ENCODE assay signal across 10 cellular contexts in the genomic region with DNA sequence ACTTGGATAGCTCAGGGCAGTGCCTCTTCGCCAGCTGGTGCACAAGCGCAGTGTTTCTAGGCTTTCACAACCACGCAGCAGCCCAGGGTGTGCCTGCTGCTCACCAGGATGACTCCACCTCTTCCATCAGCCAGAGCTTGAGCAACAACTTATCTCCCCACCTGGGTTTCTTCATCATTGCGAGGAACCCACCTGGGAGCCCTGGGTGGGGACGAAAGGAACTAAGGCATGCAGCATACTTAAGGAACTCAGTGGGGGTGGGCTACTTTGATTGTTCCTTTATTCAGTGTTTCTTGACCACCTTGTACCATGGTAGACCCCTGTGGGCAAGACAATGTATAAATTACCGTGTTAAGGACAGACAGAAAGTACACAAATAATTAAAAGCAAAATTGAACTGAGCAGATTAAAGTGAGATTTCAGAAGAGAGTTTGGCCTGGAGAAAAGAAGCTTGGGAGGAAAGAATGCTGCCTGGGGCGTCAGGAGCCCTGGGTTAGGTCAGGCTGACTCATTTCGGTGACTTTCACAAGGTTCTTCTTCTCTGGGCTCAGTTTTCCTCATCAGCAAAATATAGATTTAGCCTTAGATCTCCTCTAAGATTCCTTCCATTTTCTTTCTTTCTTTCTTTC. TPM values are rescaled to one million over a fixed set of nuclear protein-coding genes. Genes with fewer than 3 reads are reported as not detected.
DNase-seq lines count a peak whose midpoint lies in the region; ATAC-seq, FAIRE-seq and TF ChIP-seq lines count a peak whose summit lies in the region.
"Had no signal": no experiment of that assay in that cellular context is flagged by ENCODE, and none has a peak within 500 bp of the region (broad histone marks: within the 10 kb centered on the region; RNA-seq: fewer than 3 reads in every experiment).

No MANE protein-coding gene starts in this region.

- H3K36me3 ChIP-seq in adipocyte (ENCODE audit: control insufficient read depth, insufficient read depth, low read length, severe bottlenecking) = no peaks in the 10 kb centered on the region

- no peak for TF ChIP-seq CTCF in fibroblast of villous mesenchyme (IDR thresholded peaks at IDR 0.05; ENCODE audit: insufficient read depth, low read depth, low read length)

- H3K4me3 ChIP-seq in adipocyte (ENCODE audit: low read length) (no peak overlapping the region), fibroblast of villous mesenchyme (ENCODE audit: low read depth, low read length) (no peak overlapping the region)

- peak overlapping the region; percentile 41 for H3K9ac ChIP-seq in adipocyte (ENCODE audit: low read length)

- no peak for ATAC-seq in HG03439 (IDR thresholded peaks at IDR 0.05; ENCODE audit: unreplicated experiment)
- no peak for ATAC-seq in GM18861 (IDR thresholded peaks at IDR 0.05; ENCODE audit: unreplicated experiment)
- ATAC-seq: natural killer cell had no signal

- peak; percentile 18 for DNase-seq in NCI-H2171 treated with DMSO at 0.1 percent for 48 hours (lab: John Stamatoyannopoulos, UW)
- DNase-seq in NCI-H2171 (lab: John Stamatoyannopoulos, UW) = no peak
- peak; percentile 88 for DNase-seq in adipocyte (ENCODE audit: low read depth)
- peak; percentile 89 for DNase-seq in fibroblast of villous mesenchyme (ENCODE audit: low read depth)
- DNase-seq in urothelium cell line (ENCODE audit: low spot score) = peak; percentile 50
- no peak for DNase-seq in NCI-H187 (lab: John Stamatoyannopoulos, UW)
- DNase-seq: GF-D8, natural killer cell had no signal

- peaks cover 5% of the 10 kb centered on the region for H3K27me3 ChIP-seq in adipocyte (replicated peaks; ENCODE audit: control insufficient read depth, insufficient read depth, low read length)

- H3K9me3 ChIP-seq in adipocyte (ENCODE audit: control insufficient read depth, low read length) = no peaks in the 10 kb centered on the region

- FAIRE-seq in urothelium cell line (lab: Jason Lieb, UNC) = no peak

- H3K4me1 ChIP-seq in adipocyte (ENCODE audit: control insufficient read depth, insufficient read depth, low read length) = peaks cover 18% of the 10 kb centered on the region

RNA-seq across cellular contexts. Expression of a gene that starts 22.9 kb away (rescaled TPM):
- total RNA-seq in fibroblast of villous mesenchyme = 989 and 1,804 TPM in 2 replicates

RNA-seq across cellular contexts. Expression of a gene that starts 34.4 kb away (rescaled TPM):
- total RNA-seq in fibroblast of villous mesenchyme = 838 and 849 TPM in 2 replicates

Comparison
In these comparisons a context has a peak if more than half of its experiments do, and no peak if none do; other contexts are left out.
1. DNase-seq: peak in NCI-H2171 treated with DMSO at 0.1 percent for 48 hours (single experiment), adipocyte (single experiment), fibroblast of villous mesenchyme (single experiment) and urothelium cell line (single experiment); none in NCI-H2171 (single experiment) and NCI-H187 (0 of 2).